Comparison of ENCODE assay signal across 8 cellular contexts in the genomic region with DNA sequence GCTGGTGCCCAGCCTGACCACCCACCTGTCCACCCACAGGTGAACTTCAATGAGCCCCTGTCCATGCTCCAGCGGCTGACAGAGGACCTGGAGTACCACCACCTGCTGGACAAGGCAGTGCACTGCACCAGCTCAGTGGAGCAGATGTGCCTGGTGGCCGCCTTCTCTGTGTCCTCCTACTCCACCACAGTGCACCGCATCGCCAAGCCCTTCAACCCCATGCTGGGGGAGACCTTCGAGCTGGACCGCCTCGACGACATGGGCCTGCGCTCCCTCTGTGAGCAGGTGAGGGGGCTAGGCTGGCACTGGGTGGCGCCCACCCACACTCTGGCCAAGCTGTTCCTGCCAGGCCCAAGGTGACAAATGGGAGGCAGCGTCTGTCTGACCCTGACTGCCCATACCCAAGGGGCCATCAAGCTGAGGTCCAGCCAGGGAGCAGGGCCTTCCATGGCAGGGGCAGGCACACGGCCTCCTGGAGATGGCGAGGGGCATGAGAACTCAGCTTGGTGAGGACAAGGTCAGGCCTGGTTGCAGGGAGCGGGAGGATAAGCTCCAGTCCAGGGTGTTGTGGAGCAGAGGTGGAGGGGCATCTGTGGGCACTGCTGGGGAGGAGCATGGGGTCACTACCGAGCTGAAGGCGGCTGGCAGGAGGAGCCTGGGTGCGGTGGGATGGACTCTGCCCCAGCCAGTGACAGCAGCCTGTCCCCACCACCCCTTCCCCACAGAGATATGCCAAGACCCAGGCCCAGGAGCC.
DNase-seq lines count a peak whose midpoint lies in the region; ATAC-seq and TF ChIP-seq lines count a peak whose summit lies in the region.

No MANE protein-coding gene starts in this region.

- no peaks in the 10 kb centered on the region for H3K9me3 Mint-ChIP-seq in nephron progenitor cell

- RAD21 ChIA-PET in HCT116 (lab: Charles Lee; ENCODE audit: low non-redundant PET in 1 of 2, low total read pairs in 2 of 2, uncharacterized antibody in 2 of 2, unreplicated experiment in 2 of 2), result interaction anchor here (1.0 to 1.4 kb wide), 2 partner anchors 74 to 128 kb away, joined by 3 to 8 read pairs; no protein-coding TSS in a partner anchor

- H3K4me1 ChIP-seq in HCT116 (ENCODE audit: control insufficient read depth in 1 of 2, insufficient read depth in 2 of 2, low read length in 2 of 2), result no peaks in the 10 kb centered on the region

- H3K9ac ChIP-seq in HCT116 (ENCODE audit: low read length), result no peak overlapping the region

- H3K27me3 Mint-ChIP-seq in nephron progenitor cell (ENCODE audit: low read depth, poor library complexity), result peaks cover 10% of the 10 kb centered on the region

- TF ChIP-seq CTCF in HCT116 (IDR thresholded peaks at IDR 0.05 in 2 of 3, conservative IDR thresholded peaks at IDR 0.05 in 1 of 3; ENCODE audit: borderline replicate concordance in 1 of 3, insufficient read depth in 1 of 3, low read depth in 2 of 3, low read length in 2 of 3) (peak; percentile 57 to 91 (median 79); a peak in 5 of 6 replicates), epithelial cell of esophagus (IDR thresholded peaks at IDR 0.05; ENCODE audit: insufficient read depth, low read depth, low read length, missing control alignments) (peak; percentile 82), nephron progenitor cell (IDR thresholded peaks at IDR 0.05) (peak; percentile 70)

- no peak overlapping the region for H3K27ac Mint-ChIP-seq in nephron progenitor cell

- no peaks in the 10 kb centered on the region for H3K27me3 ChIP-seq in HCT116 (ENCODE audit: insufficient read depth, low read length)

- no peak overlapping the region for H3K4me3 ChIP-seq in HCT116 (replicated peaks in 1 of 2; ENCODE audit: low read depth in 1 of 2, low read length in 2 of 2)
- H3K4me3 ChIP-seq in epithelial cell of esophagus (ENCODE audit: low read length), result no peak overlapping the region

- intact Hi-C loops in HCT116 (cut with micrococcal nuclease), result loop anchor here (1.0 kb wide), 1 partner anchor 128 kb away; no protein-coding TSS in a partner anchor

- POLR2A ChIA-PET in HCT116 (lab: Charles Lee), result no interaction called here

- H3K4me2 ChIP-seq in HCT116 (ENCODE audit: low read length), result no peak overlapping the region

- no peaks in the 10 kb centered on the region for H3K4me1 Mint-ChIP-seq in nephron progenitor cell

- ATAC-seq in HCT116, result peak; percentile 94

- H3K9me2 ChIP-seq in HCT116 (ENCODE audit: insufficient read depth), result no peaks in the 10 kb centered on the region

- H4K20me1 ChIP-seq in HCT116 (ENCODE audit: insufficient read depth), result no peaks in the 10 kb centered on the region

- H3K79me2 ChIP-seq in HCT116 (ENCODE audit: insufficient read depth, low read length), result no peaks in the 10 kb centered on the region

- TF ChIP-seq POLR2A in HCT116 (IDR thresholded peaks at IDR 0.05; ENCODE audit: borderline replicate concordance, extremely low read depth, insufficient read depth, insufficient read length), result no peak

- no peak overlapping the region for H3K27ac ChIP-seq in HCT116 (ENCODE audit: low read depth, low read length)

- DNase-seq in AG20443 (ENCODE audit: low spot score) (peak; percentile 82), HCT116 (ENCODE audit: low read depth, low spot score) (peak; percentile 10), epithelial cell of esophagus (ENCODE audit: low read depth) (peak; percentile 55), nephron progenitor cell (peak; percentile 58), activated gamma-delta T cell (lab: John Stamatoyannopoulos, UW) (no peak), NCI-H2171 treated with DMSO at 0.1 percent for 48 hours (lab: John Stamatoyannopoulos, UW) (no peak), NCI-H2196 treated with DMSO at 0.1 percent for 48 hours (lab: John Stamatoyannopoulos, UW; ENCODE audit: unreplicated experiment) (no peak)
- peak; percentile 15 to 37 for DNase-seq in activated CD4-positive, alpha-beta T cell treated with anti-CD3 and anti-CD28 coated beads for 4 hours

- no TSS peak for BruUV-seq in HCT116 (replicated peaks; lab: Mats Ljungman, UMichigan)

- CTCF ChIA-PET in HCT116 (lab: Charles Lee), result interaction anchor here (0.6 to 3.2 kb wide), 7 partner anchors 29 to 217 kb away, joined by 3 to 19 read pairs (median 3); partner anchors contain the start of gene SELENOM

- H2AFZ ChIP-seq in HCT116 (ENCODE audit: low read depth, low read length, poor library complexity, severe bottlenecking), result no peak overlapping the region

- H3K36me3 ChIP-seq in HCT116 (ENCODE audit: control insufficient read depth in 1 of 2, insufficient read depth in 2 of 2, low read length in 2 of 2), result no peaks in the 10 kb centered on the region

- no peaks in the 10 kb centered on the region for H3K9me3 ChIP-seq in HCT116 (ENCODE audit: control insufficient read depth in 1 of 2, insufficient read depth in 1 of 2, low read depth in 1 of 2, low read length in 2 of 2)

- no peak overlapping the region for H3K4me3 Mint-ChIP-seq in nephron progenitor cell

- peak; percentile 69 for TF ChIP-seq RAD21 in HCT116 (IDR thresholded peaks at IDR 0.05; ENCODE audit: low read depth)

- no peaks in the 10 kb centered on the region for H3K36me3 Mint-ChIP-seq in nephron progenitor cell (ENCODE audit: low read depth)

TF ChIP-seq in HCT116, 20 proteins besides CTCF, POLR2A, EP300 and RAD21:
- TF ChIP-seq ZBTB33 (IDR thresholded peaks at IDR 0.05; ENCODE audit: extremely low read depth, insufficient replicate concordance, low read length), result no peak
- TF ChIP-seq POLR2AphosphoS5 (IDR thresholded peaks at IDR 0.05; ENCODE audit: low read depth, low read length), result no peak
- TF ChIP-seq EGR1 (IDR thresholded peaks at IDR 0.05; ENCODE audit: low read depth), result no peak
- no peak for TF ChIP-seq ELF1 (IDR thresholded peaks at IDR 0.05; ENCODE audit: borderline replicate concordance, low read depth)
- no peak for TF ChIP-seq CBX3 (IDR thresholded peaks at IDR 0.05; ENCODE audit: low read depth)
- TF ChIP-seq JUND (IDR thresholded peaks at IDR 0.05), result no peak
- no peak for TF ChIP-seq FOSL1 (IDR thresholded peaks at IDR 0.05; ENCODE audit: low read depth)
- TF ChIP-seq ZNF274 (IDR thresholded peaks at IDR 0.05; ENCODE audit: low read depth, low read length), result no peak
- TF ChIP-seq ATF3 (IDR thresholded peaks at IDR 0.05), result no peak
- no peak for TF ChIP-seq YY1 (IDR thresholded peaks at IDR 0.05; ENCODE audit: extremely low read depth, insufficient replicate concordance, low read depth, low read length)
- no peak for TF ChIP-seq CEBPB (IDR thresholded peaks at IDR 0.05; ENCODE audit: low read depth)
- no peak for TF ChIP-seq ZFX (IDR thresholded peaks at IDR 0.05)
- TF ChIP-seq EZH2 (IDR thresholded peaks at IDR 0.05), result no peak
- TF ChIP-seq SRF (IDR thresholded peaks at IDR 0.05; ENCODE audit: low read depth), result no peak

Comparison
In these comparisons a context has a peak if more than half of its experiments do, and no peak if none do; other contexts are left out.
1. DNase-seq: peak in AG20443 (single experiment), HCT116 (single experiment), activated CD4-positive, alpha-beta T cell treated with anti-CD3 and anti-CD28 coated beads for 4 hours (2 of 2), epithelial cell of esophagus (single experiment) and nephron progenitor cell (single experiment); none in activated gamma-delta T cell (single experiment), NCI-H2171 treated with DMSO at 0.1 percent for 48 hours (single experiment) and NCI-H2196 treated with DMSO at 0.1 percent for 48 hours (single experiment).
2. Peak in every context shown above with its lines, with median percentiles within 50 percentile points of each other: CTCF ChIP-seq.